Comparison of ENCODE assay signal across 19 cellular contexts in the genomic region with DNA sequence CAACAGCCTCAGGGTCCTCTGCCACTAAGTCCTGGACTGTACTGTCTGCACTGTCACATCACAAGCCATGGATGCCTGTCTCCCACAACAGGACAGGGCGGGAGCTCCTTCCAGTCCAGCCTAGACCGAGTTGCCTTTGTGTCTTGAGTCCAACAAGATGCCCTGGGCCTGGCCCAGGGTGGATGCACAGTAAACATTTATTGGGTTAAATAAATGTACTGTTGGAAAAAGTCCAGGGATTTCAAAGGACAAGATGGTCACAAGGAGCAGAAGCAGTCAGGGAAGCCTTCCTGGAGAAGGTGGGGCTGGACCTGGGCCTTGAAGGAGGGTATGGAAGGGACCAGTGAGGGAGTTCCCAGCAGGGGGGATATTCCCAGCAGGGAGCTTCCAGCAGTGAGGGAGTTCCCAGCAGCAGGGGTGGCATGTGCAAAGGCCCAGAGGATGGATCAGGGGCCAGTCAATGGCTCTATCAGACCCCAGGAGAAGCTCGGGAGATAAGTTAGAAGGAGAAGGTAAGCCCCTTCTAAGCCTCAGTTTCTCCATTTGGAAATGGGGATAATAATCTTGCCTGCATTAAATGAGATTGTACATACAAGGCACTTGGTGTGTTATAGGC.
DNase-seq lines count a peak whose midpoint lies in the region; ATAC-seq, FAIRE-seq and TF ChIP-seq lines count a peak whose summit lies in the region.
"Had no signal": no experiment of that assay in that cellular context is flagged by ENCODE, and none has a peak within 500 bp of the region (broad histone marks: within the 10 kb centered on the region; RNA-seq: fewer than 3 reads in every experiment).

No MANE protein-coding gene starts in this region.

- H4K20me1 ChIP-seq in K562 (replicated peaks; ENCODE audit: control insufficient read depth, insufficient read depth, low read length): 0 out of 2 replicates have a peak, but pooled peaks cover 9% of the 10 kb centered on the region
- H4K20me1 ChIP-seq: BLaER1 treated with 17β-estradiol and CSF1 and Interleukin-3, amounts not matched to agents 10 nM and 100 nM had no signal

- TF ChIP-seq EP300 in K562 (IDR thresholded peaks at IDR 0.05; ENCODE audit: low read length): no peak

- no peak for DNase-seq in cardiac muscle cell (ENCODE audit: low read depth in 1 of 2, low spot score in 1 of 2)
- DNase-seq in left ventricle myocardium superior: no peak
- no peak for DNase-seq in K562 (ENCODE audit: extremely low read depth in 1 of 4, low spot score in 3 of 4)
- DNase-seq in left colon: peak; percentile 53 to 73
- DNase-seq in small intestine: peak; percentile 18
- no peak for DNase-seq in NCI-H2081 (lab: John Stamatoyannopoulos, UW)
- DNase-seq in omental fat pad (ENCODE audit: low spot score): no peak
- DNase-seq in NCI-H345 (lab: John Stamatoyannopoulos, UW): no peak
- DNase-seq: CD8-positive, alpha-beta T cell; COR-L47; DMS 273 treated with DMSO at 0.1 percent for 48 hours; DMS53; H9 had no signal

- intact Hi-C loops in left ventricle myocardium superior (cut with micrococcal nuclease) (no loop called here), K562 (cut with micrococcal nuclease) (no loop called here), left colon (cut with DNase I, micrococcal nuclease) (loop anchor here in 1 of 2 donors (10.0 kb wide), 1 partner anchor 76 kb away; a partner anchor contains a TSS)

- TF ChIP-seq CTCF in cardiac muscle cell (IDR thresholded peaks at IDR 0.05; ENCODE audit: low read depth, low read length) (no peak), K562 (IDR thresholded peaks at IDR 0.05 in 2 of 3, conservative IDR thresholded peaks at IDR 0.05 in 1 of 3; ENCODE audit: insufficient read depth in 2 of 3, low read depth in 1 of 3, low read length in 3 of 3) (no peak), omental fat pad (IDR thresholded peaks at IDR 0.05) (no peak)

- no peaks in the 10 kb centered on the region for H3K9me1 ChIP-seq in K562 (ENCODE audit: control insufficient read depth, insufficient read depth, low read length)

- H3K4me2 ChIP-seq in K562 (ENCODE audit: insufficient read depth, low read length): no peak overlapping the region
- H3K4me2 ChIP-seq: BLaER1 treated with 17β-estradiol and CSF1 and Interleukin-3, amounts not matched to agents 10 nM and 100 nM; GM23338 had no signal

- H3K9me3 ChIP-seq in cardiac muscle cell (ENCODE audit: low read depth): no peaks in the 10 kb centered on the region
- no peaks in the 10 kb centered on the region for H3K9me3 ChIP-seq in K562 (replicated peaks; ENCODE audit: control insufficient read depth, insufficient read depth, low read depth, low read length)
- no peaks in the 10 kb centered on the region for H3K9me3 ChIP-seq in small intestine (ENCODE audit: control insufficient read depth, low read depth)
- H3K9me3 ChIP-seq: BLaER1 treated with 17β-estradiol and CSF1 and Interleukin-3, amounts not matched to agents 10 nM and 100 nM had no signal

- no peaks in the 10 kb centered on the region for H3K36me3 ChIP-seq in cardiac muscle cell
- H3K36me3 ChIP-seq in K562 (ENCODE audit: control insufficient read depth, insufficient read depth, low read length): no peaks in the 10 kb centered on the region
- H3K36me3 ChIP-seq in small intestine (ENCODE audit: control insufficient read depth in 2 of 2, insufficient read depth in 2 of 2, low read length in 2 of 2): no peaks in the 10 kb centered on the region
- H3K36me3 ChIP-seq: BLaER1 treated with 17β-estradiol and CSF1 and Interleukin-3, amounts not matched to agents 10 nM and 100 nM had no signal

- CTCF ChIA-PET in K562 (lab: Yijun Ruan, JAX; ENCODE audit: low intra/inter-chr PET ratio): no interaction called here

- WGBS in K562 (ENCODE audit: insufficient coverage, low coverage, missing lambda C conversion rate): 0% methylated on average over 3 of the region's 3 CpGs
- 62 to 74% (median 65%) methylated on average over 3 of the region's 3 CpGs for WGBS in small intestine, 3 donors

- FAIRE-seq in K562 (lab: Jason Lieb, UNC): no peak
- FAIRE-seq in small intestine (lab: Jason Lieb, UNC): no peak
- FAIRE-seq: G401.6, GM12891, GM19239 had no signal

- no peak for TF ChIP-seq POLR2A in K562 (conservative IDR thresholded peaks at IDR 0.05)

- H3K27me3 ChIP-seq in cardiac muscle cell: no peaks in the 10 kb centered on the region
- peaks cover 6 to 55% of the 10 kb centered on the region in 2 experiments; a peak in 3 of 5 replicates for H3K27me3 ChIP-seq in K562 (ENCODE audit: control insufficient read depth in 2 of 2, insufficient read depth in 2 of 2, low read length in 2 of 2)
- H3K27me3 ChIP-seq in small intestine (ENCODE audit: control insufficient read depth in 2 of 2, insufficient read depth in 2 of 2, low read length in 2 of 2): no peaks in the 10 kb centered on the region
- H3K27me3 ChIP-seq: BLaER1 treated with 17β-estradiol and CSF1 and Interleukin-3, amounts not matched to agents 10 nM and 100 nM had no signal

- no peak for ATAC-seq in left ventricle myocardium superior
- ATAC-seq in K562: no peak
- peak; percentile 82 for ATAC-seq in left colon
- ATAC-seq in omental fat pad (ENCODE audit: low FRiP score): no peak
- ATAC-seq: CD8-positive, alpha-beta T cell; GM23338 had no signal

- H3K4me1 ChIP-seq in cardiac muscle cell (ENCODE audit: low read depth) (peaks cover 46% of the 10 kb centered on the region), K562 (replicated peaks in 1 of 2; ENCODE audit: control insufficient read depth in 2 of 2, insufficient read depth in 2 of 2, low read length in 2 of 2) (no peaks in the 10 kb centered on the region), small intestine (ENCODE audit: control insufficient read depth in 2 of 2, insufficient read depth in 1 of 2, low read depth in 1 of 2, low read length in 1 of 2) (no peaks in the 10 kb centered on the region)

- no TSS peak for BruUV-seq in K562 (replicated peaks; lab: Mats Ljungman, UMichigan)

- H3K79me2 ChIP-seq in K562 (ENCODE audit: control insufficient read depth, insufficient read depth, low read length): no peaks in the 10 kb centered on the region

- no peak for TF ChIP-seq RAD21 in K562 (CRISPR knock-in tag; conservative IDR thresholded peaks at IDR 0.05 in 1 of 2, IDR thresholded peaks at IDR 0.05 in 1 of 2)

- H3K9ac ChIP-seq in K562 (ENCODE audit: insufficient read depth in 1 of 2, low read depth in 2 of 2, low read length in 2 of 2): no peak overlapping the region
- H3K9ac ChIP-seq: BLaER1 treated with 17β-estradiol and CSF1 and Interleukin-3, amounts not matched to agents 10 nM and 100 nM had no signal

- POLR2A ChIA-PET in K562 (lab: Yijun Ruan, JAX): no interaction called here

- in situ Hi-C loops in K562 (cut with MboI): no loop called here

- peak overlapping the region; percentile 100 for H3K27ac ChIP-seq in cardiac muscle cell
- no peak overlapping the region for H3K27ac ChIP-seq in K562 (ENCODE audit: extremely low read depth, low read depth, low read length)
- no peak overlapping the region for H3K27ac ChIP-seq in small intestine (ENCODE audit: low read depth in 1 of 2, low read length in 1 of 2)
- H3K27ac ChIP-seq: 22Rv1; BLaER1 treated with 17β-estradiol and CSF1 and Interleukin-3, amounts not matched to agents 10 nM and 100 nM had no signal

- H2AFZ ChIP-seq in K562 (ENCODE audit: low read depth, low read length): no peak overlapping the region
- H2AFZ ChIP-seq: GM23338 had no signal

- H3K4me3 ChIP-seq in cardiac muscle cell (no peak overlapping the region), K562 (no peak overlapping the region), small intestine (ENCODE audit: low read depth in 1 of 2, low read length in 2 of 2) (no peak overlapping the region)
- H3K4me3 ChIP-seq: BLaER1 treated with 17β-estradiol and CSF1 and Interleukin-3, amounts not matched to agents 10 nM and 100 nM; GM23338 had no signal

TF ChIP-seq in K562, 482 proteins besides CTCF, POLR2A, EP300 and RAD21:
- TF ChIP-seq MEF2D (tag; conservative IDR thresholded peaks at IDR 0.05; ENCODE audit: low read depth) (no peak), ZFP36 (IDR thresholded peaks at IDR 0.05; ENCODE audit: low read depth, low read length, partially characterized antibody) (peak; percentile 47), NR2C1 (IDR thresholded peaks at IDR 0.05) (no peak), NR2C1 (tag; IDR thresholded peaks at IDR 0.05) (no peak)
TF ChIP-seq in K562: peak in this region for 1.

Comparison
In these comparisons a context has a peak if more than half of its experiments do, and no peak if none do; other contexts are left out.
1. DNase-seq: peak in left colon (2 of 2) and small intestine (single experiment); none in cardiac muscle cell (0 of 2), left ventricle myocardium superior (single experiment), K562 (0 of 4), NCI-H2081 (0 of 2), omental fat pad (single experiment) and NCI-H345 (single experiment).